ENCODE assay signal across 19 cellular contexts in the genomic region with DNA sequence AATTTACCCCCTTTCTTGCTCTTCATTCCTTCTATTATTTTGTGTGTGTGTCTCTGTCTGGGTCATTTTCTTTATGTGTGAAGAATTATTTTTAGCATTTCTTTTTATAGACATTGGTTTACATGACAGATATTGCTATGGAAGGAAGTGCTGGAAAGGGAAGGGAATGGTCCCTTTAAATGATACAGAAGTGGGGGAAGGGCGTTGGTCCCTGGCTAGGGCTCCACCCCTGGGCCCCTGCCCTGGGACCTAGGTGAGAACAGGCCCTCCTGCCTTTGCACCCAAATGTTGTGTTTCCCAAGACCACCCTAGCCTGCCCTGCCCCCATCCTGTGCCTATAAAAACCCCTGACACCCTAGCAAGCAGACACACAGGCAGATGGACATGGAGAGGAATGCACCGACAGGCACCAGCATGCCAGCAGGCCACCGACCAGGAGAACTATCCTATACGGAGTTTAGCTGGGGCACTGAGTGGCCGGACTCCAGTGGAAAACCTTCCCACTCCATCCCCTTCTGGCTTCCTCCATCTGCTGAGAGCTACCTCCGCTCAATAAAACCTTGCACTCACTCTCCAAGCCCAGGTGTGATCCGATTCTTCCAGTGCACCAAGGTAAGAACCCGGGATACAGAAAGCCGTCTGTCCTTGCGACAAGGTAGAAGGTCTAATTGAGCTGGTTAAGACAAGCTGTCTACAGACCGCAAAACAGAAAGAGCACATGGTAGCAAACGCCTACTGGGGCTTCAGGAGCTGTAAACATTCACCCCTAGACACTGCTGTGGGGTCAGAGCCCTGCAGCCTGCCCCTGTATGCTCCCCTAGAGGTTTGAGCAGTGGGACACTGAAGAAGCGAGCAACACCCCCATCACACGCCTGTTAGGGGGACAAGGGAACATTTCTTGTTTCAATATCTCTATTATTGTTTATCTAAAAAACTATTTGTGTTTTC.
A peak's percentile ranks its signal among the peaks of the same experiment; 100 is the strongest.
DNase-seq lines count a peak whose midpoint lies in the region; ATAC-seq, FAIRE-seq and TF ChIP-seq lines count a peak whose summit lies in the region.
"Had no signal": no experiment of that assay in that cellular context is flagged by ENCODE, and none has a peak within 500 bp of the region (broad histone marks: within the 10 kb centered on the region; RNA-seq: fewer than 3 reads in every experiment).

No MANE protein-coding gene starts in this region.

- H3K4me1 ChIP-seq in GM12878 (ENCODE audit: control insufficient read depth, insufficient read depth, low read length) (no peaks in the 10 kb centered on the region), neuronal stem cell (ENCODE audit: control insufficient read depth in 2 of 2, insufficient read depth in 1 of 2, low read depth in 1 of 2, low read length in 2 of 2) (no peaks in the 10 kb centered on the region), H9 (ENCODE audit: insufficient read depth, low read length) (no peaks in the 10 kb centered on the region; the same call in 1 of the 2 replicates)

- peak overlapping the region; percentile 28 for H2BK120ac ChIP-seq in neuronal stem cell (ENCODE audit: low read depth, low read length)
- H2BK120ac ChIP-seq in H9 (ENCODE audit: low read depth, low read length, poor library complexity, severe bottlenecking) = no peak overlapping the region

- H3K56ac ChIP-seq in H9 (ENCODE audit: insufficient read length, low read depth, low read length) = no peak overlapping the region

- H3K4me3 ChIP-seq in GM12878 = no peak overlapping the region
- no peak overlapping the region for H3K4me3 ChIP-seq in neuronal stem cell (ENCODE audit: low read length in 2 of 2)

- BruUV-seq in GM12878 (replicated peaks; lab: Mats Ljungman, UMichigan) = no TSS peak

- H2BK20ac ChIP-seq in H9 (ENCODE audit: low read depth, low read length, poor library complexity, severe bottlenecking) = no peak overlapping the region

- H3K36me3 ChIP-seq in GM12878 (ENCODE audit: control insufficient read depth in 2 of 2, insufficient read depth in 2 of 2, low read length in 1 of 2) (no peaks in the 10 kb centered on the region), neuronal stem cell (replicated peaks in 1 of 2; ENCODE audit: control insufficient read depth in 2 of 2, insufficient read depth in 2 of 2, low read length in 2 of 2) (no peaks in the 10 kb centered on the region)

- no peaks in the 10 kb centered on the region for H4K20me1 ChIP-seq in GM12878 (ENCODE audit: control insufficient read depth, insufficient read depth)
- no peaks in the 10 kb centered on the region for H4K20me1 ChIP-seq in H9 (ENCODE audit: control insufficient read depth, insufficient read depth, insufficient read length)

- no peak overlapping the region for H4K5ac ChIP-seq in H9 (ENCODE audit: insufficient read length, low read depth, low read length)

- no peak overlapping the region for H3K4me3 Mint-ChIP-seq in H9
- H3K4me3 Mint-ChIP-seq: B cell; CD14-positive monocyte; CD8-positive, alpha-beta T cell; HFFc6 had no signal

- no peak overlapping the region for H4K91ac ChIP-seq in neuronal stem cell (ENCODE audit: low read depth, low read length, poor library complexity)
- no peak overlapping the region for H4K91ac ChIP-seq in H9 (ENCODE audit: insufficient read length, low read depth, low read length)

- H3K14ac ChIP-seq in neuronal stem cell (ENCODE audit: low read length) = peak overlapping the region; percentile 17
- no peak overlapping the region for H3K14ac ChIP-seq in H9 (ENCODE audit: insufficient read depth, low read length)

- POLR2A ChIA-PET in GM12878 (lab: Charles Lee) = no interaction called here

- in situ Hi-C loops in GM12878 (cut with MboI) = no loop called here

- H2AFZ ChIP-seq in GM12878 (ENCODE audit: control insufficient read depth, low read depth, low read length) (no peak overlapping the region), neuronal stem cell (ENCODE audit: low read length) (no peak overlapping the region), H9 (ENCODE audit: low read length) (no peak overlapping the region)

- no peaks in the 10 kb centered on the region for H3K23me2 ChIP-seq in H9 (ENCODE audit: insufficient read length, low read depth, low read length, poor library complexity, severe bottlenecking)

- no peaks in the 10 kb centered on the region for H3K36me3 Mint-ChIP-seq in H9 (ENCODE audit: insufficient read depth in 1 of 3, low read depth in 3 of 3)
- H3K36me3 Mint-ChIP-seq: CD14-positive monocyte; CD8-positive, alpha-beta T cell had no signal

- TF ChIP-seq EP300 in GM12878 (IDR thresholded peaks at IDR 0.05; ENCODE audit: borderline replicate concordance in 1 of 2, control insufficient read depth in 1 of 2, low read depth in 2 of 2, low read length in 2 of 2) = no peak

- H3K4me2 ChIP-seq in GM12878 (ENCODE audit: control insufficient read depth, insufficient read depth) (no peak overlapping the region), neuronal stem cell (ENCODE audit: insufficient read depth, low read length, poor library complexity, severe bottlenecking) (no peak overlapping the region), H9 (ENCODE audit: insufficient read depth, insufficient read length, low read length) (no peak overlapping the region)

- peak overlapping the region; percentile 37 for H2AK5ac ChIP-seq in neuronal stem cell (ENCODE audit: low read depth, low read length)
- no peak overlapping the region for H2AK5ac ChIP-seq in H9 (ENCODE audit: insufficient read length, low read length)

- TF ChIP-seq CTCF in GM12878 (IDR thresholded peaks at IDR 0.05 in 2 of 3, conservative IDR thresholded peaks at IDR 0.05 in 1 of 3; ENCODE audit: control insufficient read depth in 2 of 3, extremely low read depth in 1 of 3, insufficient read depth in 1 of 3, low read depth in 3 of 3, low read length in 3 of 3) (no peak), H9 (conservative IDR thresholded peaks at IDR 0.05) (no peak)

- WGBS in GM12878 (ENCODE audit: insufficient coverage, insufficient replicate concordance, low lambda C conversion rate, missing lambda C conversion rate) = 28% methylated on average over 14 of the region's 14 CpGs
- no CpG with 5 or more reads among the region's 14 CpGs for WGBS in neuronal stem cell (ENCODE audit: extremely low coverage in 2 of 2, insufficient read length in 2 of 2, insufficient replicate concordance in 1 of 2), 2 donors
- WGBS in H9 (ENCODE audit: extremely low coverage, insufficient read length, low lambda C conversion rate) = no CpG with 5 or more reads among the region's 14 CpGs

- H2BK12ac ChIP-seq in neuronal stem cell (ENCODE audit: low read length) = no peak overlapping the region
- H2BK12ac ChIP-seq in H9 (ENCODE audit: insufficient read length, low read depth, low read length) = no peak overlapping the region

- H2BK15ac ChIP-seq in neuronal stem cell (ENCODE audit: low read length) (no peak overlapping the region), H9 (ENCODE audit: low read depth, low read length) (no peak overlapping the region)

- H3K9me3 Mint-ChIP-seq in H9 = no peaks in the 10 kb centered on the region
- H3K9me3 Mint-ChIP-seq: CD14-positive monocyte; CD8-positive, alpha-beta T cell; HFFc6 had no signal

- H2BK5ac ChIP-seq in neuronal stem cell (ENCODE audit: low read length) = no peak overlapping the region
- H2BK5ac ChIP-seq in H9 (ENCODE audit: insufficient read length, low read length) = no peak overlapping the region

- CTCF ChIA-PET in GM12878 (lab: Yijun Ruan, JAX) = interaction anchor here (0.6 to 1.4 kb wide), 5 partner anchors 12 to 25 kb away, joined by 3 to 7 read pairs (median 4); no protein-coding TSS in a partner anchor

- SMC1A ChIA-PET in GM12878 (lab: Charles Lee; ENCODE audit: uncharacterized antibody, unreplicated experiment) = interaction anchor here (0.6 to 2.3 kb wide), 11 partner anchors 11 to 146 kb away, joined by 3 to 6 read pairs (median 3); no protein-coding TSS in a partner anchor

- RAD21 ChIA-PET in GM12878 (lab: Charles Lee; ENCODE audit: unreplicated experiment) = interaction anchor here (0.6 to 2.1 kb wide), 2 partner anchors 21 to 332 kb away, joined by 3 to 5 read pairs; no protein-coding TSS in a partner anchor

- H3K27me3 Mint-ChIP-seq in H9 (ENCODE audit: low read depth) = no peaks in the 10 kb centered on the region; the same call in 1 of the 2 replicates
- H3K27me3 Mint-ChIP-seq: B cell had no signal

- FAIRE-seq in GM12878 (lab: Jason Lieb, UNC) = no peak
- FAIRE-seq: A204.1, D721Med had no signal

- H3K79me1 ChIP-seq in neuronal stem cell (ENCODE audit: low read depth, low read length) = peaks cover 2% of the 10 kb centered on the region
- no peaks in the 10 kb centered on the region for H3K79me1 ChIP-seq in H9 (ENCODE audit: insufficient read depth, low read depth, low read length, poor library complexity, severe bottlenecking)

- H3K9ac ChIP-seq in GM12878 (ENCODE audit: control insufficient read depth, insufficient read depth, low read length) (no peak overlapping the region), neuronal stem cell (ENCODE audit: low read depth, low read length, poor library complexity) (peak overlapping the region; percentile 12), H9 (ENCODE audit: extremely low read depth, insufficient read length, low read length) (no peak overlapping the region)

- H3T11ph ChIP-seq in H9 (ENCODE audit: low read length) = no peak overlapping the region

- H3K79me2 ChIP-seq in GM12878 (ENCODE audit: control insufficient read depth, insufficient read depth, low read length) = no peaks in the 10 kb centered on the region
- no peaks in the 10 kb centered on the region for H3K79me2 ChIP-seq in H9 (ENCODE audit: insufficient read depth, low read length)

- ATAC-seq in left ventricle myocardium superior = peak; percentile 84
- no peak for ATAC-seq in left cardiac atrium
- peak; percentile 27 for ATAC-seq in GM12878
- ATAC-seq in HG02981 (IDR thresholded peaks at IDR 0.05; ENCODE audit: unreplicated experiment) = no peak
- ATAC-seq: CD8-positive, alpha-beta T cell had no signal

- DNase-seq in left ventricle myocardium superior = no peak
- DNase-seq in left cardiac atrium = no peak
- DNase-seq in GM12878 (ENCODE audit: low read depth, low spot score) = no peak
- no peak for DNase-seq in neuronal stem cell (ENCODE audit: low spot score)
- DNase-seq in DMS79 treated with DMSO at 0.1 percent for 48 hours (lab: John Stamatoyannopoulos, UW) = no peak
- no peak for DNase-seq in H9
- DNase-seq: CD8-positive, alpha-beta T cell; COR-L47; DMS153; GF-D8; GOT3; HCEC 1CT; HFFc6 had no signal

- TF ChIP-seq POLR2A in GM12878 (IDR thresholded peaks at IDR 0.05; ENCODE audit: low read depth, low read length) = no peak

- H3K27ac ChIP-seq in GM12878 (ENCODE audit: control insufficient read depth, insufficient read depth) = no peak overlapping the region
- H3K27ac ChIP-seq in neuronal stem cell (replicated peaks; ENCODE audit: low read length) = no peak overlapping the region
- no peak overlapping the region for H3K27ac ChIP-seq in H9 (ENCODE audit: insufficient read length, low read depth, low read length)
- H3K27ac ChIP-seq: HL-60 had no signal

- peak overlapping the region; percentile 55 for H3K23ac ChIP-seq in neuronal stem cell (ENCODE audit: low read depth, low read length, poor library complexity)
- no peak overlapping the region for H3K23ac ChIP-seq in H9 (ENCODE audit: insufficient read length, low read depth, low read length)

- no peaks in the 10 kb centered on the region for H3K27me3 ChIP-seq in GM12878 (replicated peaks in 1 of 2; ENCODE audit: control insufficient read depth in 2 of 2, insufficient read depth in 2 of 2, low read length in 1 of 2)
- H3K27me3 ChIP-seq in neuronal stem cell (ENCODE audit: control insufficient read depth in 3 of 3, insufficient read depth in 3 of 3, low read depth in 1 of 3, low read length in 3 of 3) = no peaks in the 10 kb centered on the region
- no peaks in the 10 kb centered on the region for H3K27me3 ChIP-seq in H9 (ENCODE audit: insufficient read depth, low read length)

- peak overlapping the region in 1 of 3 experiments; percentile 95; a peak in 2 of 7 replicates for H3K27ac Mint-ChIP-seq in H9
- H3K27ac Mint-ChIP-seq: B cell; CD14-positive monocyte; CD8-positive, alpha-beta T cell; HFFc6 had no signal

- no peak overlapping the region for H3K18ac ChIP-seq in neuronal stem cell (ENCODE audit: low read length)
- H3K18ac ChIP-seq in H9 (ENCODE audit: insufficient read length, low read depth, low read length) = no peak overlapping the region

- H4K8ac ChIP-seq in neuronal stem cell (ENCODE audit: low read depth, low read length) = no peak overlapping the region
- H4K8ac ChIP-seq in H9 (replicated peaks; ENCODE audit: insufficient read length, low read depth, low read length) = no peak overlapping the region

- intact Hi-C loops in left ventricle myocardium superior (cut with micrococcal nuclease) (no loop called here), left cardiac atrium (cut with DNase I) (no loop called here), GM12878 (cut with micrococcal nuclease; ENCODE audit: unreplicated experiment) (no loop called here)

- no peak for TF ChIP-seq RAD21 in GM12878 (IDR thresholded peaks at IDR 0.05; ENCODE audit: insufficient read depth, low read depth, low read length)

- H3K4ac ChIP-seq in neuronal stem cell (ENCODE audit: low read length) (no peak overlapping the region), H9 (ENCODE audit: low read depth, low read length) (no peak overlapping the region)

- H3K4me1 Mint-ChIP-seq in H9 = peaks cover 2 to 11% of the 10 kb centered on the region in 2 experiments; a peak in 2 of 4 replicates
- H3K4me1 Mint-ChIP-seq: B cell, CD14-positive monocyte had no signal

- H3K9me3 ChIP-seq in GM12878 (replicated peaks; ENCODE audit: control insufficient read depth, insufficient read depth, low read length) (no peaks in the 10 kb centered on the region), neuronal stem cell (replicated peaks in 1 of 2; ENCODE audit: control insufficient read depth in 2 of 2, insufficient read depth in 1 of 2, low read depth in 1 of 2, low read length in 2 of 2) (no peaks in the 10 kb centered on the region), H9 (ENCODE audit: control insufficient read depth, low read depth, low read length) (no peaks in the 10 kb centered on the region)

Comparison
In these comparisons a context has a peak if more than half of its experiments do, and no peak if none do; other contexts are left out.
1. ATAC-seq: peak in left ventricle myocardium superior (single experiment) and GM12878 (single experiment); none in left cardiac atrium (0 of 2) and HG02981 (single experiment).